8 cellular contexts compared by ENCODE assay signal in the genomic region with DNA sequence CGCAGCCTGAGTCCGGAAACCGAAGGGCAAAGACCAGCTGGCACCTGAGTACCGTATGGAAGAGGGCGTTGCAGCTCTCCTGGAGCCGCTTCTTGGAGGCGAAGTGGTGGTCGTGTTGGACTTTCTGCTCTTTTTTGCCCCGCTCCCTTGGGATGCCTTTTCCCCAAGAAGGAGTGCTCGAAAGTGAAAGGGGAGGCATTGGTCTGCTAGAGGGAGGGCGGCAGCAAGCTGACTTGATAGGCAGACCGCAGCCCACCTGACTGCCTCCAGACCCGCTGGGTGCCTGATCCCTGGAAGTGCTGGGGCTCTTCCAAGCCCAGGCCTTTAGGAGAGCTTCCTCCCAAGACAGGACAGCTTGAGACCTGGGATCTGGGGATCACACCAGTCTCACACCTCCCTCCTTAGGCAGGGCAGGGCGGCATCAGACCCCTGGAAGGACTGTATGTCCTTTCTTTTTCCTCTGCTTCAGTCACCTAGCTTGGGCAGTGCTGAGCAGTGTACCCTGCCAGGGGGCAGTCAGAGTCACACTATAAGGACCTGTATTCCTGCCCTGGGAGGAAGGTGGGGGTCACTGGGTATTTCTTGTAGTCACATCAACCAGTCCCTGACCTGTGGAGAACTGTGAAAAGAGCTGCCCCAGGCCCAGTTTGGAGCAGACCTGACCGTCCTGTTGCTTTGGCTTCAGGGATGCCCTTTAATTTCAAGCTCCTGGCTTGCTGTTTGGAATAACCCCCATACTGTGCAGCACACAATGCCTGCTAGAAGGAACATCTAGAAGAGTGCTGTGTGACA. TPM values are rescaled to one million over a fixed set of nuclear protein-coding genes. Genes with fewer than 3 reads are reported as not detected.
A peak's percentile ranks its signal among the peaks of the same experiment; 100 is the strongest.
DNase-seq lines count a peak whose midpoint lies in the region; ATAC-seq and TF ChIP-seq lines count a peak whose summit lies in the region.

No MANE protein-coding gene starts in this region.

- DNase-seq in RWPE2 (ENCODE audit: low spot score) (no peak), epithelial cell of proximal tubule (ENCODE audit: low read depth) (no peak), neural progenitor cell (ENCODE audit: low spot score) (peak; percentile 8), NCI-H2171 (lab: John Stamatoyannopoulos, UW) (no peak), middle frontal gyrus (ENCODE audit: extremely low spot score, low spot score) (no peak)
- DNase-seq in stimulated activated CD8-positive, alpha-beta memory T cell treated with anti-CD3 and anti-CD28 coated beads, Interleukin-4, amount 100 ng/mL, for 48 hours = no peak

- H3K36me3 Mint-ChIP-seq in neural progenitor cell = peaks cover 30% of the 10 kb centered on the region

- H3K4me1 ChIP-seq in ACC112 (ENCODE audit: control insufficient read depth, insufficient read depth, low read length, unreplicated experiment) (peaks cover 13% of the 10 kb centered on the region), RWPE2 (ENCODE audit: insufficient read depth, poor library complexity, severe bottlenecking) (peaks cover 4% of the 10 kb centered on the region), neural progenitor cell (peaks cover 28% of the 10 kb centered on the region)

- peak overlapping the region; percentile 92 for H3K4me2 ChIP-seq in neural progenitor cell

- H3K36me3 ChIP-seq in ACC112 (ENCODE audit: insufficient read depth, low read length) (no peaks in the 10 kb centered on the region), RWPE2 (ENCODE audit: low read depth) (no peaks in the 10 kb centered on the region), neural progenitor cell (no peaks in the 10 kb centered on the region)

- peaks cover 22% of the 10 kb centered on the region for H3K4me1 Mint-ChIP-seq in neural progenitor cell

- no peak overlapping the region for H3K9ac ChIP-seq in neural progenitor cell

- peak; percentile 43 for ATAC-seq in GM21390 (IDR thresholded peaks at IDR 0.05; ENCODE audit: unreplicated experiment)
- peak; percentile 9 for ATAC-seq in RWPE2 (ENCODE audit: low read depth)

- H3K27ac ChIP-seq in ACC112 (ENCODE audit: low read depth, low read length) (no peak overlapping the region), RWPE2 (ENCODE audit: poor library complexity, severe bottlenecking) (peak overlapping the region; percentile 53), neural progenitor cell (peak overlapping the region; percentile 88)

- H3K27me3 ChIP-seq in ACC112 (ENCODE audit: insufficient read depth, low read length) (no peaks in the 10 kb centered on the region), RWPE2 (ENCODE audit: insufficient read depth, poor library complexity, severe bottlenecking) (no peaks in the 10 kb centered on the region), neural progenitor cell (no peaks in the 10 kb centered on the region)

- H3F3A ChIP-seq in neural progenitor cell (ENCODE audit: low read depth) = peaks cover 28% of the 10 kb centered on the region

- TF ChIP-seq CTCF in RWPE2 (IDR thresholded peaks at IDR 0.05; ENCODE audit: poor library complexity, severe bottlenecking) (no peak), epithelial cell of proximal tubule (conservative IDR thresholded peaks at IDR 0.05; ENCODE audit: low read depth, low read length) (no peak), neural progenitor cell (IDR thresholded peaks at IDR 0.05) (no peak)

- peak overlapping the region; percentile 100 for H3K4me3 Mint-ChIP-seq in neural progenitor cell

- H3K9me3 ChIP-seq in RWPE2 (ENCODE audit: severe bottlenecking) (no peaks in the 10 kb centered on the region), neural progenitor cell (ENCODE audit: low read depth) (no peaks in the 10 kb centered on the region)

- peaks cover 20% of the 10 kb centered on the region for H3K9me3 Mint-ChIP-seq in neural progenitor cell

- H3K27ac Mint-ChIP-seq in neural progenitor cell = peak overlapping the region; percentile 66

- H4K20me1 ChIP-seq in neural progenitor cell (ENCODE audit: low read depth) = peaks cover 61% of the 10 kb centered on the region

- peaks cover 5% of the 10 kb centered on the region for H3K27me3 Mint-ChIP-seq in neural progenitor cell (ENCODE audit: insufficient read depth, low read depth)

- peak overlapping the region; percentile 92 for H2AFZ ChIP-seq in ACC112 (ENCODE audit: low read length, unreplicated experiment)
- H2AFZ ChIP-seq in neural progenitor cell (replicated peaks) = no peak overlapping the region

- H3K79me2 ChIP-seq in ACC112 (ENCODE audit: control insufficient read depth, insufficient read depth, low read length, unreplicated experiment) (no peaks in the 10 kb centered on the region), neural progenitor cell (ENCODE audit: low read depth) (peaks cover 69% of the 10 kb centered on the region)

- H3K4me3 ChIP-seq in ACC112 (ENCODE audit: low read depth, low read length) = peak overlapping the region; percentile 94
- peak overlapping the region; percentile 92 for H3K4me3 ChIP-seq in RWPE2 (ENCODE audit: severe bottlenecking)
- H3K4me3 ChIP-seq in epithelial cell of proximal tubule (ENCODE audit: low read depth, low read length) = peak overlapping the region; percentile 72
- peak overlapping the region; percentile 100 for H3K4me3 ChIP-seq in neural progenitor cell

RNA-seq across cellular contexts. Expression of a gene that starts 2.1 kb away (rescaled TPM):
- total RNA-seq in epithelial cell of proximal tubule = 4.4 and 8.0 TPM in 2 replicates
- 80.4 and 89.5 TPM in 2 replicates for total RNA-seq in neural progenitor cell (ENCODE audit: low replicate concordance)

RNA-seq across cellular contexts. Expression of a gene that starts 40.3 kb away (rescaled TPM):
- total RNA-seq in epithelial cell of proximal tubule = 1.8 and 8.3 TPM in 2 replicates
- 11.6 and 13.8 TPM in 2 replicates for total RNA-seq in neural progenitor cell (ENCODE audit: low replicate concordance)
